8 cellular contexts compared by ENCODE assay signal in the genomic region with DNA sequence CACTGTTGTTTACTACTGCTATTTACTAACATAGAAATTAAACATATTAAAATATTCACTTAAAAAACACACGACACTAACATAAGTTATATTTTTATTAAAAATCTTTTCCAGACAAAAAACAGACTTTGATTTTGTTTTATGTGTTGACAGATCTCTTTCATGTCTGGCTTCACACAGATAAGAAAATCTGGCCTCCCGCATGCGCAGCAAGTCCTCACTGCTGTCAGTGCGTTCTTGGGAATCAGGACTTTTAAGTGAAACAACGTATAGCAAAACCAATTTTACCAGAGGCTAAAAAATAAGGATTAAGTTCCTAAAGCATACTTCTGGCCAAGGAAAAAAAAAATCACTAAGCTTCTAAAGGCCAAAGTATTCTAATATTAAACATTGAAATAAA. TPM values are rescaled to one million over a fixed set of nuclear protein-coding genes. Genes with fewer than 3 reads are reported as not detected.
DNase-seq lines count a peak whose midpoint lies in the region; ATAC-seq, FAIRE-seq and TF ChIP-seq lines count a peak whose summit lies in the region.

No MANE protein-coding gene starts in this region.

- H3K9ac ChIP-seq in NT2/D1 (ENCODE audit: insufficient read length, low read depth) (peak overlapping the region; percentile 92), muscle layer of colon (ENCODE audit: low read length) (peak overlapping the region; percentile 71)

- H3K27ac Mint-ChIP-seq in Caco-2 (ENCODE audit: unreplicated experiment): peak overlapping the region; percentile 96

- H3K9me3 ChIP-seq in Caco-2 (no peaks in the 10 kb centered on the region), NT2/D1 (ENCODE audit: insufficient read depth, low read length) (no peaks in the 10 kb centered on the region), muscle layer of colon (ENCODE audit: low read length) (no peaks in the 10 kb centered on the region)

- DNase-seq in Caco-2 (peak in 1 of 2 experiments; percentile 58), NT2/D1 (ENCODE audit: low read depth, low spot score) (no peak), bronchial epithelial cell (ENCODE audit: low read depth) (peak; percentile 41), germinal center (ENCODE audit: low spot score) (no peak), AML-193 (lab: John Stamatoyannopoulos, UW) (no peak), iPS-NIHi11 (ENCODE audit: low spot score) (no peak)

- POLR2A ChIA-PET in Caco-2 (lab: Charles Lee): interaction anchor here (1.0 to 3.5 kb wide), 4 partner anchors 15 to 63 kb away, joined by 3 to 73 read pairs (median 8); a partner anchor contains a TSS

- intact Hi-C loops in Caco-2 (cut with micrococcal nuclease; ENCODE audit: unreplicated experiment): no loop called here

- peaks cover 88% of the 10 kb centered on the region for H3K36me3 Mint-ChIP-seq in Caco-2 (ENCODE audit: insufficient read depth, unreplicated experiment)

- peak overlapping the region; percentile 92 for H3K27ac ChIP-seq in muscle layer of colon (ENCODE audit: low read depth, low read length)

- no peak for FAIRE-seq in bronchial epithelial cell (lab: Jason Lieb, UNC)

- H3K4me1 Mint-ChIP-seq in Caco-2 (ENCODE audit: low read depth, unreplicated experiment): peaks cover 20% of the 10 kb centered on the region

- ATAC-seq in GM21390 (IDR thresholded peaks at IDR 0.05; ENCODE audit: unreplicated experiment): no peak

- H3K4me3 ChIP-seq in Caco-2 (ENCODE audit: low read depth, low read length) (peak overlapping the region; percentile 80), NT2/D1 (ENCODE audit: insufficient read length, low read depth) (peak overlapping the region; percentile 93), bronchial epithelial cell (ENCODE audit: low read depth, low read length) (peak overlapping the region; percentile 76), muscle layer of colon (ENCODE audit: low read depth in 1 of 2, low read length in 2 of 2) (peak overlapping the region in 1 of 2 donors; percentile 88)

- no peaks in the 10 kb centered on the region for H3K27me3 Mint-ChIP-seq in Caco-2 (ENCODE audit: insufficient read depth, unreplicated experiment)

- peaks cover 3% of the 10 kb centered on the region; the same call in 1 of the 2 replicates for H3K36me3 ChIP-seq in Caco-2 (ENCODE audit: control insufficient read depth, insufficient read depth, low read length)
- H3K36me3 ChIP-seq in NT2/D1 (ENCODE audit: insufficient read depth, insufficient read length, low read length): peaks cover 56% of the 10 kb centered on the region
- peaks cover 1% of the 10 kb centered on the region for H3K36me3 ChIP-seq in bronchial epithelial cell (ENCODE audit: control insufficient read depth, insufficient read depth, low read length)
- peaks cover 19% of the 10 kb centered on the region for H3K36me3 ChIP-seq in muscle layer of colon (ENCODE audit: insufficient read depth, low read length)

- H3K4me1 ChIP-seq in Caco-2 (peaks cover 19% of the 10 kb centered on the region), NT2/D1 (ENCODE audit: insufficient read depth, insufficient read length) (peaks cover 4% of the 10 kb centered on the region), muscle layer of colon (ENCODE audit: insufficient read depth, low read length) (peaks cover 31% of the 10 kb centered on the region)

- no peak for TF ChIP-seq CTCF in Caco-2 (IDR thresholded peaks at IDR 0.05; ENCODE audit: insufficient read depth in 1 of 2, low read depth in 1 of 2, low read length in 1 of 2, severe bottlenecking in 1 of 2, unreplicated experiment in 1 of 2)
- no peak for TF ChIP-seq CTCF in bronchial epithelial cell (IDR thresholded peaks at IDR 0.05; ENCODE audit: insufficient read depth, low read length, severe bottlenecking)

- H3K4me3 Mint-ChIP-seq in Caco-2 (ENCODE audit: unreplicated experiment): peak overlapping the region; percentile 99

- no peaks in the 10 kb centered on the region for H3K9me3 Mint-ChIP-seq in Caco-2 (ENCODE audit: unreplicated experiment)

- H3K27me3 ChIP-seq in Caco-2 (replicated peaks; ENCODE audit: control insufficient read depth, insufficient read depth, low read length): no peaks in the 10 kb centered on the region
- H3K27me3 ChIP-seq in NT2/D1 (ENCODE audit: insufficient read depth, insufficient read length): no peaks in the 10 kb centered on the region
- no peaks in the 10 kb centered on the region for H3K27me3 ChIP-seq in bronchial epithelial cell (ENCODE audit: control insufficient read depth, insufficient read depth, low read length)
- no peaks in the 10 kb centered on the region for H3K27me3 ChIP-seq in muscle layer of colon (ENCODE audit: control insufficient read depth in 1 of 2, insufficient read depth in 2 of 2, low read length in 2 of 2)

- no TSS peak for BruUV-seq in Caco-2 (replicated peaks; lab: Mats Ljungman, UMichigan)

- CTCF ChIA-PET in Caco-2 (lab: Charles Lee): no interaction called here

RNA-seq across cellular contexts. Expression of a gene that starts 1.2 kb away (rescaled TPM):
- total RNA-seq in Caco-2 (2022): 121 and 133 TPM in 2 replicates
- total RNA-seq in bronchial epithelial cell: 54.5 and 55.8 TPM in 2 replicates

RNA-seq across cellular contexts. Expression of a gene that starts 6.0 kb away (rescaled TPM):
- 20.6 and 22.9 TPM in 2 replicates for total RNA-seq in Caco-2 (2022)
- total RNA-seq in bronchial epithelial cell: 11.1 and 11.3 TPM in 2 replicates

RNA-seq across cellular contexts. Expression of a gene that starts 24.5 kb away (rescaled TPM):
- total RNA-seq in Caco-2 (2022) (not detected in 2 replicates), bronchial epithelial cell (not detected in 2 replicates)
